Comparison of ENCODE assay signal across 8 cellular contexts in the genomic region with DNA sequence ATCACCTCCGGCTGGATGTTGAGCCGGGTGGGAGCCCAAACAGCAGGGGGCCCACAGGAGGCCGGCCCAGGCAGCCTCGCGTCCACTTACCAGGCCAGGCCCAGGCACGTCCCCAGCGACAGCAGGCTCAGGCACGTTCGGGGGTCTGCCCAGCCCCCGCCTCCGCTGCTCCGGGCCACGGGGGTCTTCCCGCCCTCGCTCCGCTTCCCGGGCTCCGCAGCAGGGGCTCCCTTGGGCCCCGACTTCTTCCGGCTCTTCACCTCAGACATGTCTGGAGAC. TPM values are rescaled to one million over a fixed set of nuclear protein-coding genes. Genes with fewer than 3 reads are reported as not detected.
DNase-seq lines count a peak whose midpoint lies in the region; FAIRE-seq and TF ChIP-seq lines count a peak whose summit lies in the region.

No MANE protein-coding gene starts in this region.

- no peak overlapping the region for H4K8ac ChIP-seq in mesendoderm (ENCODE audit: low read depth, low read length)

- peak overlapping the region; percentile 27 for H3K4me2 ChIP-seq in mesendoderm (ENCODE audit: low read length)

- H3K27ac ChIP-seq in mesendoderm (ENCODE audit: low read depth, low read length) (peak overlapping the region; percentile 94), urinary bladder (ENCODE audit: low read depth) (peak overlapping the region; percentile 68)

- peaks cover 12% of the 10 kb centered on the region for H3K79me2 ChIP-seq in mesendoderm (ENCODE audit: control insufficient read depth, insufficient read depth, low read length)

- no peak overlapping the region for H2BK5ac ChIP-seq in mesendoderm (ENCODE audit: low read length)

- no peak overlapping the region for H2BK15ac ChIP-seq in mesendoderm (replicated peaks; ENCODE audit: low read depth)

- FAIRE-seq in H54 (lab: Jason Lieb, UNC) (no peak), bronchial epithelial cell (lab: Jason Lieb, UNC) (no peak)

- H3K9ac ChIP-seq in mesendoderm (ENCODE audit: low read length): peak overlapping the region; percentile 85

- H3K4me3 ChIP-seq in NB4 (ENCODE audit: low read depth, low read length) (peak overlapping the region; percentile 84), bronchial epithelial cell (ENCODE audit: low read depth, low read length) (peak overlapping the region; percentile 95), mesendoderm (ENCODE audit: low read length) (peak overlapping the region; percentile 80), urinary bladder (ENCODE audit: low read depth, low read length) (peak overlapping the region; percentile 97)

- no peaks in the 10 kb centered on the region for H3K36me3 ChIP-seq in bronchial epithelial cell (ENCODE audit: control insufficient read depth, insufficient read depth, low read length)
- H3K36me3 ChIP-seq in mesendoderm (ENCODE audit: control insufficient read depth, insufficient read depth, low read length): no peaks in the 10 kb centered on the region
- H3K36me3 ChIP-seq in urinary bladder (ENCODE audit: insufficient read depth): no peaks in the 10 kb centered on the region

- H3K27me3 ChIP-seq in bronchial epithelial cell (ENCODE audit: control insufficient read depth, insufficient read depth, low read length): no peaks in the 10 kb centered on the region
- H3K27me3 ChIP-seq in mesendoderm (ENCODE audit: insufficient read depth, low read length, poor library complexity): no peaks in the 10 kb centered on the region

- H3K4ac ChIP-seq in mesendoderm (ENCODE audit: low read depth, low read length): peak overlapping the region; percentile 66

- peak; percentile 52 to 69 for DNase-seq in NCI-H526 (lab: John Stamatoyannopoulos, UW)
- DNase-seq in NCI-H526 treated with DMSO at 0.1 percent for 48 hours (lab: John Stamatoyannopoulos, UW): no peak
- peak; percentile 29 for DNase-seq in H54 (ENCODE audit: insufficient read length, low spot score)
- DNase-seq in NB4 (ENCODE audit: low read depth): no peak
- DNase-seq in bronchial epithelial cell (ENCODE audit: low read depth): peak; percentile 55
- no peak for DNase-seq in mesendoderm
- DNase-seq in NOMO-1 (lab: John Stamatoyannopoulos, UW; ENCODE audit: unreplicated experiment in 2 of 2): no peak

- peaks cover 5% of the 10 kb centered on the region for H3K79me1 ChIP-seq in mesendoderm (ENCODE audit: low read length)

- H2AK5ac ChIP-seq in mesendoderm (ENCODE audit: low read length): no peak overlapping the region

- no CpG with 5 or more reads among the region's 20 CpGs for WGBS in mesendoderm (ENCODE audit: extremely low coverage, insufficient coverage, low lambda C conversion rate)
- WGBS in urinary bladder: under 1% methylated on average over 20 of the region's 20 CpGs

- no peak overlapping the region for H4K5ac ChIP-seq in mesendoderm (ENCODE audit: low read length)

- peak overlapping the region; percentile 77 for H3K18ac ChIP-seq in mesendoderm (ENCODE audit: low read length)

- peaks cover 2% of the 10 kb centered on the region for H3K4me1 ChIP-seq in mesendoderm (ENCODE audit: control insufficient read depth, low read depth, low read length)
- H3K4me1 ChIP-seq in urinary bladder (ENCODE audit: insufficient read depth): no peaks in the 10 kb centered on the region

- no peak overlapping the region for H3K23ac ChIP-seq in mesendoderm (ENCODE audit: low read length)

- peak overlapping the region; percentile 94 for H3K56ac ChIP-seq in mesendoderm (ENCODE audit: low read length)

- TF ChIP-seq CTCF in NB4 (IDR thresholded peaks at IDR 0.05; ENCODE audit: low read depth, low read length): no peak
- TF ChIP-seq CTCF in bronchial epithelial cell (IDR thresholded peaks at IDR 0.05; ENCODE audit: insufficient read depth, low read length, severe bottlenecking): peak; percentile 12

- H2BK120ac ChIP-seq in mesendoderm (ENCODE audit: low read depth, low read length): no peak overlapping the region

- no peak for TF ChIP-seq POLR2A in H54 (IDR thresholded peaks at IDR 0.05; ENCODE audit: low read depth, low read length)
- TF ChIP-seq POLR2A in NB4 (IDR thresholded peaks at IDR 0.05; ENCODE audit: extremely low read depth, insufficient read length): no peak

RNA-seq across cellular contexts. Expression of gene IKBIP, which starts 0.2 kb away (rescaled TPM):
- 4.2 and 10.0 TPM in 2 replicates for total RNA-seq in bronchial epithelial cell
- 13.8 TPM for polyA plus RNA-seq in mesendoderm (2013, experiment 1 of 2)
- 12.8 TPM for polyA plus RNA-seq in mesendoderm (2013, experiment 2 of 2)
- total RNA-seq in urinary bladder: 58.5 TPM
- 13.1 TPM for polyA plus RNA-seq in urinary bladder

RNA-seq across cellular contexts. Expression of gene APAF1, which starts 0.7 kb away (rescaled TPM):
- total RNA-seq in bronchial epithelial cell (9.1 and 12.4 TPM in 2 replicates), urinary bladder (52.9 TPM)
- 8.2 TPM for polyA plus RNA-seq in mesendoderm (2013, experiment 1 of 2)
- polyA plus RNA-seq in mesendoderm (2013, experiment 2 of 2): 8.2 TPM
- 5.5 TPM for polyA plus RNA-seq in urinary bladder

RNA-seq across cellular contexts. Expression of gene SLC25A3, which starts 50.9 kb away (rescaled TPM):
- total RNA-seq in bronchial epithelial cell (503 and 786 TPM in 2 replicates), urinary bladder (360 TPM)
- polyA plus RNA-seq in mesendoderm (2013, experiment 1 of 2): 545 TPM
- polyA plus RNA-seq in mesendoderm (2013, experiment 2 of 2): 551 TPM
- 489 TPM for polyA plus RNA-seq in urinary bladder

Comparison
In these comparisons a context has a peak if more than half of its experiments do, and no peak if none do; other contexts are left out.
1. DNase-seq: peak in NCI-H526 (2 of 2), H54 (single experiment) and bronchial epithelial cell (single experiment); none in NCI-H526 treated with DMSO at 0.1 percent for 48 hours (single experiment), NB4 (single experiment), mesendoderm (single experiment) and NOMO-1 (0 of 2).
2. Peak in every context shown above with its lines, with median percentiles within 50 percentile points of each other: H3K4me3 ChIP-seq.